Comparison of ENCODE assay signal across 8 cellular contexts in genomic region chr11:67615455-67616430, GRCh38. TPM values are rescaled to one million over a fixed set of nuclear protein-coding genes. Genes with fewer than 3 reads are reported as not detected.
DNase-seq lines count a peak whose midpoint lies in the region; ATAC-seq, FAIRE-seq and TF ChIP-seq lines count a peak whose summit lies in the region.

No MANE protein-coding gene starts in this region.

- no peak overlapping the region for H2AFZ ChIP-seq in keratinocyte (ENCODE audit: control insufficient read depth, low read length)

- TF ChIP-seq CTCF in keratinocyte (optimal IDR thresholded peaks at IDR 0.05 in 1 of 3, IDR thresholded peaks at IDR 0.05 in 1 of 3, conservative IDR thresholded peaks at IDR 0.05 in 1 of 3; ENCODE audit: extremely low read depth in 1 of 3, insufficient read depth in 2 of 3, low read length in 3 of 3): peak; percentile 59 to 83 (median 79)

- no peaks in the 10 kb centered on the region for H3K9me3 ChIP-seq in keratinocyte (ENCODE audit: control insufficient read depth, low read depth, low read length)

- H3K9me1 ChIP-seq in keratinocyte (ENCODE audit: control insufficient read depth, extremely low read depth, insufficient read depth, low read length): no peaks in the 10 kb centered on the region

- H3K4me3 Mint-ChIP-seq in stimulated activated naive CD8-positive, alpha-beta T cell treated with anti-CD3 and anti-CD28 coated beads, Interleukin-15, Interleukin-2, amounts not matched to agents 100 ng/mL and 50 ng/mL, for 24 hours: peak overlapping the region; percentile 74

- no peak overlapping the region for H3K9ac ChIP-seq in keratinocyte (ENCODE audit: control insufficient read depth, extremely low read depth, insufficient read depth, low read length)

- no peaks in the 10 kb centered on the region for H3K27me3 Mint-ChIP-seq in stimulated activated naive CD8-positive, alpha-beta T cell treated with anti-CD3 and anti-CD28 coated beads, Interleukin-15, Interleukin-2, amounts not matched to agents 100 ng/mL and 50 ng/mL, for 24 hours

- H3K27me3 ChIP-seq in keratinocyte (ENCODE audit: control insufficient read depth, extremely low read depth, insufficient read depth, low read length): peaks cover 10% of the 10 kb centered on the region

- H3K36me3 ChIP-seq in keratinocyte (ENCODE audit: control insufficient read depth in 2 of 2, extremely low read depth in 1 of 2, insufficient read depth in 2 of 2, low read length in 2 of 2): peaks cover 6 to 14% of the 10 kb centered on the region in 2 experiments

- peaks cover 13% of the 10 kb centered on the region for H3K4me1 ChIP-seq in keratinocyte (ENCODE audit: control insufficient read depth, extremely low read depth, insufficient read depth, low read length)

- H4K20me1 ChIP-seq in keratinocyte (ENCODE audit: control insufficient read depth, extremely low read depth, insufficient read depth, low read length): no peaks in the 10 kb centered on the region

- H3K4me1 Mint-ChIP-seq in stimulated activated naive CD8-positive, alpha-beta T cell treated with anti-CD3 and anti-CD28 coated beads, Interleukin-15, Interleukin-2, amounts not matched to agents 100 ng/mL and 50 ng/mL, for 24 hours (ENCODE audit: low read depth): peaks cover 27% of the 10 kb centered on the region

- DNase-seq in AG08396 (ENCODE audit: low spot score): peak; percentile 66
- DNase-seq in GM19238 (ENCODE audit: insufficient read length, low spot score): peak; percentile 48
- DNase-seq in RCC 7860 (ENCODE audit: low spot score): peak; percentile 16
- peak; percentile 81 to 86 for DNase-seq in activated naive CD4-positive, alpha-beta T cell treated with anti-CD3 and anti-CD28 coated beads, Interleukin-2, amount 50 U/mL, for 72 hours (ENCODE audit: low spot score in 2 of 2)
- no peak for DNase-seq in keratinocyte (ENCODE audit: low read depth, low spot score)
- DNase-seq in OCI-M2 (lab: John Stamatoyannopoulos, UW; ENCODE audit: unreplicated experiment): no peak

- H3K27ac ChIP-seq in keratinocyte (ENCODE audit: control insufficient read depth, insufficient read depth, low read length): no peak overlapping the region

- no peaks in the 10 kb centered on the region for H3K79me2 ChIP-seq in keratinocyte (ENCODE audit: control insufficient read depth, insufficient read depth, low read length)

- ATAC-seq in activated naive CD4-positive, alpha-beta T cell treated with anti-CD3 and anti-CD28 coated beads, Interleukin-2, amount 50 U/mL, for 72 hours: peak; percentile 55 to 72
- ATAC-seq in HG02938 (IDR thresholded peaks at IDR 0.05; ENCODE audit: unreplicated experiment): no peak

- no peaks in the 10 kb centered on the region for H3K9me3 Mint-ChIP-seq in activated naive CD4-positive, alpha-beta T cell treated with anti-CD3 and anti-CD28 coated beads, Interleukin-2, amount 50 U/mL, for 72 hours
- no peaks in the 10 kb centered on the region for H3K9me3 Mint-ChIP-seq in stimulated activated naive CD8-positive, alpha-beta T cell treated with anti-CD3 and anti-CD28 coated beads, Interleukin-15, Interleukin-2, amounts not matched to agents 100 ng/mL and 50 ng/mL, for 24 hours

- H3K27ac Mint-ChIP-seq in activated naive CD4-positive, alpha-beta T cell treated with anti-CD3 and anti-CD28 coated beads, Interleukin-2, amount 50 U/mL, for 72 hours: peak overlapping the region; percentile 44 to 98
- H3K27ac Mint-ChIP-seq in stimulated activated naive CD8-positive, alpha-beta T cell treated with anti-CD3 and anti-CD28 coated beads, Interleukin-15, Interleukin-2, amounts not matched to agents 100 ng/mL and 50 ng/mL, for 24 hours: peak overlapping the region; percentile 70

- FAIRE-seq in RCC 7860 (lab: Jason Lieb, UNC) (no peak), keratinocyte (lab: Jason Lieb, UNC) (no peak)

- no peaks in the 10 kb centered on the region for H3K36me3 Mint-ChIP-seq in activated naive CD4-positive, alpha-beta T cell treated with anti-CD3 and anti-CD28 coated beads, Interleukin-2, amount 50 U/mL, for 72 hours
- peaks cover 12% of the 10 kb centered on the region for H3K36me3 Mint-ChIP-seq in stimulated activated naive CD8-positive, alpha-beta T cell treated with anti-CD3 and anti-CD28 coated beads, Interleukin-15, Interleukin-2, amounts not matched to agents 100 ng/mL and 50 ng/mL, for 24 hours (ENCODE audit: low read depth)

- dilution Hi-C loops in keratinocyte (cut with MboI; ENCODE audit: extremely low pct_ligation_motif_present, low sequenced_read_pairs): no loop called here

- H3K4me3 ChIP-seq in keratinocyte (ENCODE audit: control insufficient read depth in 2 of 3, extremely low read depth in 1 of 3, insufficient read depth in 2 of 3, low read depth in 1 of 3, low read length in 3 of 3): no peak overlapping the region

- no peak overlapping the region for H3K4me2 ChIP-seq in keratinocyte (ENCODE audit: control insufficient read depth, extremely low read depth, insufficient read depth, low read depth, low read length)

RNA-seq across cellular contexts. Expression of gene NDUFV1, which starts 9.0 kb away (rescaled TPM):
- 100 to 1,000 TPM; 237 to 286 TPM for total RNA-seq in activated naive CD4-positive, alpha-beta T cell treated with anti-CD3 and anti-CD28 coated beads, Interleukin-2, amount 50 U/mL, for 72 hours
- 92.9 to 118 TPM (median 102 TPM) in 3 replicates for polyA plus RNA-seq in keratinocyte
- 74.0 TPM for polyA plus RNA-seq in keratinocyte (2011; ENCODE audit: low read depth)
- 38.6 and 103 TPM in 2 replicates for polyA plus RNA-seq in keratinocyte (2011; cell fraction: cytosol; rRNA removed)
- 208 and 255 TPM in 2 replicates for polyA plus RNA-seq in keratinocyte (2011; cell fraction: nucleus; rRNA removed)
- 112 and 133 TPM in 2 replicates for polyA plus RNA-seq in keratinocyte (2012; ENCODE audit: low replicate concordance)
- polyA minus RNA-seq in keratinocyte: 69.1 to 102 TPM (median 70.3 TPM) in 3 replicates
- polyA minus RNA-seq in keratinocyte (2011; cell fraction: cytosol; rRNA and poly(A)+ RNA removed): 168 TPM
- 54.4 and 58.9 TPM in 2 replicates for polyA minus RNA-seq in keratinocyte (2011; cell fraction: nucleus; rRNA and poly(A)+ RNA removed)

RNA-seq across cellular contexts. Expression of gene NUDT8, which starts 14.0 kb away (rescaled TPM):
- total RNA-seq in activated naive CD4-positive, alpha-beta T cell treated with anti-CD3 and anti-CD28 coated beads, Interleukin-2, amount 50 U/mL, for 72 hours: 10 to 100 TPM; 27.6 to 37.3 TPM
- 1.1 to 1.6 TPM (median 1.5 TPM) in 3 replicates for polyA plus RNA-seq in keratinocyte
- not detected for polyA plus RNA-seq in keratinocyte (2011; ENCODE audit: low read depth)
- 0.68 and 2.5 TPM in 2 replicates for polyA plus RNA-seq in keratinocyte (2011; cell fraction: cytosol; rRNA removed)
- 1.9 and 2.7 TPM in 2 replicates for polyA plus RNA-seq in keratinocyte (2011; cell fraction: nucleus; rRNA removed)
- polyA plus RNA-seq in keratinocyte (2012; ENCODE audit: low replicate concordance): 6.7 and 15.8 TPM in 2 replicates
- polyA minus RNA-seq in keratinocyte: 0.72 to 1.8 TPM in 2 of 3 replicates, not detected in the other
- not detected for polyA minus RNA-seq in keratinocyte (2011; cell fraction: cytosol; rRNA and poly(A)+ RNA removed)
- 1.2 TPM in 1 of 2 replicates, not detected in the other for polyA minus RNA-seq in keratinocyte (2011; cell fraction: nucleus; rRNA and poly(A)+ RNA removed)

RNA-seq across cellular contexts. Expression of gene TBX10, which starts 23.8 kb away (rescaled TPM):
- not detected for total RNA-seq in activated naive CD4-positive, alpha-beta T cell treated with anti-CD3 and anti-CD28 coated beads, Interleukin-2, amount 50 U/mL, for 72 hours
- not detected in 3 replicates for polyA plus RNA-seq in keratinocyte
- not detected for polyA plus RNA-seq in keratinocyte (2011; ENCODE audit: low read depth)
- polyA plus RNA-seq in keratinocyte (2011; cell fraction: cytosol; rRNA removed): not detected in 2 replicates
- not detected in 2 replicates for polyA plus RNA-seq in keratinocyte (2011; cell fraction: nucleus; rRNA removed)
- not detected in 2 replicates for polyA plus RNA-seq in keratinocyte (2012; ENCODE audit: low replicate concordance)
- not detected in 3 replicates for polyA minus RNA-seq in keratinocyte
- polyA minus RNA-seq in keratinocyte (2011; cell fraction: cytosol; rRNA and poly(A)+ RNA removed): not detected
- polyA minus RNA-seq in keratinocyte (2011; cell fraction: nucleus; rRNA and poly(A)+ RNA removed): not detected in 2 replicates

RNA-seq across cellular contexts. Expression of gene GSTP1, which starts 32.1 kb away (rescaled TPM):
- total RNA-seq in activated naive CD4-positive, alpha-beta T cell treated with anti-CD3 and anti-CD28 coated beads, Interleukin-2, amount 50 U/mL, for 72 hours: 100 to 1,000 TPM; 247 to 466 TPM
- polyA plus RNA-seq in keratinocyte: 1,511 to 3,251 TPM (median 1,575 TPM) in 3 replicates
- 379 TPM for polyA plus RNA-seq in keratinocyte (2011; ENCODE audit: low read depth)
- polyA plus RNA-seq in keratinocyte (2011; cell fraction: cytosol; rRNA removed): 1,984 and 3,223 TPM in 2 replicates
- polyA plus RNA-seq in keratinocyte (2011; cell fraction: nucleus; rRNA removed): 1,110 and 1,459 TPM in 2 replicates
- polyA plus RNA-seq in keratinocyte (2012; ENCODE audit: low replicate concordance): 2,382 and 2,611 TPM in 2 replicates
- 1,137 to 2,631 TPM (median 2,247 TPM) in 3 replicates for polyA minus RNA-seq in keratinocyte
- polyA minus RNA-seq in keratinocyte (2011; cell fraction: cytosol; rRNA and poly(A)+ RNA removed): 2,162 TPM
- polyA minus RNA-seq in keratinocyte (2011; cell fraction: nucleus; rRNA and poly(A)+ RNA removed): 492 and 503 TPM in 2 replicates

RNA-seq across cellular contexts. Expression of gene ACY3, which starts 34.8 kb away (rescaled TPM):
- total RNA-seq in activated naive CD4-positive, alpha-beta T cell treated with anti-CD3 and anti-CD28 coated beads, Interleukin-2, amount 50 U/mL, for 72 hours: under 1 TPM in 1 of 2 donors, not detected in 1; 0.18 TPM
- polyA plus RNA-seq in keratinocyte: not detected in 3 replicates
- not detected for polyA plus RNA-seq in keratinocyte (2011; ENCODE audit: low read depth)
- polyA plus RNA-seq in keratinocyte (2011; cell fraction: cytosol; rRNA removed): not detected in 2 replicates
- polyA plus RNA-seq in keratinocyte (2011; cell fraction: nucleus; rRNA removed): not detected in 2 replicates
- polyA plus RNA-seq in keratinocyte (2012; ENCODE audit: low replicate concordance): 0.08 TPM in 1 of 2 replicates, not detected in the other
- polyA minus RNA-seq in keratinocyte: not detected in 3 replicates
- polyA minus RNA-seq in keratinocyte (2011; cell fraction: cytosol; rRNA and poly(A)+ RNA removed): not detected
- polyA minus RNA-seq in keratinocyte (2011; cell fraction: nucleus; rRNA and poly(A)+ RNA removed): not detected in 2 replicates

Comparison
In these comparisons a context has a peak if more than half of its experiments do, and no peak if none do; other contexts are left out.
1. DNase-seq: peak in AG08396 (single experiment), GM19238 (single experiment), RCC 7860 (single experiment) and activated naive CD4-positive, alpha-beta T cell treated with anti-CD3 and anti-CD28 coated beads, Interleukin-2, amount 50 U/mL, for 72 hours (2 of 2); none in keratinocyte (single experiment) and OCI-M2 (single experiment).